In genomic region chr19:13057147-13057572, GRCh38 we compare ENCODE assay signal across 1 cellular context.
A peak's percentile ranks its signal among the peaks of the same experiment; 100 is the strongest.
TF ChIP-seq lines count a peak whose summit lies in the region.

No MANE protein-coding gene starts in this region.

TF ChIP-seq in H1, 55 proteins besides CTCF, POLR2A, EP300 and RAD21:
- TF ChIP-seq SUZ12 (IDR thresholded peaks at IDR 0.05; ENCODE audit: low read length): peak; percentile 43; the same call in 1 of the 2 replicates
- peak; percentile 64 for TF ChIP-seq EZH2 (IDR thresholded peaks at IDR 0.05; ENCODE audit: low read depth, low read length, severe bottlenecking)
- TF ChIP-seq HDAC2 (IDR thresholded peaks at IDR 0.05; ENCODE audit: borderline replicate concordance in 1 of 2, low read depth in 2 of 2, low read length in 2 of 2): no peak
- no peak for TF ChIP-seq TCF12 (IDR thresholded peaks at IDR 0.05; ENCODE audit: low read depth, low read length)
- peak; percentile 45 for TF ChIP-seq RNF2 (IDR thresholded peaks at IDR 0.05; ENCODE audit: borderline replicate concordance, low read depth, low read length, missing control alignments, poor library complexity, severe bottlenecking)
- TF ChIP-seq BCL11A (IDR thresholded peaks at IDR 0.05; ENCODE audit: low read depth in 2 of 2, low read length in 2 of 2): no peak
